Comparison of ENCODE assay signal across 8 cellular contexts in genomic region chrX:78024349-78025108, GRCh38. TPM values are rescaled to one million over a fixed set of nuclear protein-coding genes. Genes with fewer than 3 reads are reported as not detected.
A peak's percentile ranks its signal among the peaks of the same experiment; 100 is the strongest.
DNase-seq lines count a peak whose midpoint lies in the region; ATAC-seq and TF ChIP-seq lines count a peak whose summit lies in the region.

No MANE protein-coding gene starts in this region.

- H3K4me1 Mint-ChIP-seq in activated T-cell treated with anti-CD3 and anti-CD28 coated beads, Interleukin-2, amount 50 U/mL, for 24 hours (ENCODE audit: low read depth): peaks cover 3% of the 10 kb centered on the region

- H3K4me3 ChIP-seq in AG09309 (ENCODE audit: control insufficient read depth, low read depth, low read length): no peak overlapping the region
- no peak overlapping the region for H3K4me3 ChIP-seq in GM06990 (replicated peaks; ENCODE audit: low read depth, low read length)
- no peak overlapping the region for H3K4me3 ChIP-seq in kidney epithelial cell (ENCODE audit: low read depth, low read length)

- peak; percentile 64 for TF ChIP-seq CTCF in AG09309 (IDR thresholded peaks at IDR 0.05; ENCODE audit: control insufficient read depth, insufficient read depth, low read depth, low read length, missing control alignments)
- peak; percentile 64 for TF ChIP-seq CTCF in GM06990 (IDR thresholded peaks at IDR 0.05; ENCODE audit: insufficient read depth, low read length, poor library complexity, severe bottlenecking)
- TF ChIP-seq CTCF in kidney epithelial cell (IDR thresholded peaks at IDR 0.05; ENCODE audit: insufficient read depth, low read length, poor library complexity, severe bottlenecking): peak; percentile 45

- ATAC-seq in HG02970 (IDR thresholded peaks at IDR 0.05; ENCODE audit: low FRiP score, unreplicated experiment): no peak

- H3K27me3 ChIP-seq in GM06990 (replicated peaks; ENCODE audit: control insufficient read depth, insufficient read depth, low read length): no peaks in the 10 kb centered on the region
- H3K27me3 ChIP-seq in kidney epithelial cell (ENCODE audit: control insufficient read depth, insufficient read depth, low read length): no peaks in the 10 kb centered on the region

- H3K9me3 Mint-ChIP-seq in activated T-cell treated with anti-CD3 and anti-CD28 coated beads, Interleukin-2, amount 50 U/mL, for 24 hours: no peaks in the 10 kb centered on the region

- no peak overlapping the region for H3K4me3 Mint-ChIP-seq in activated T-cell treated with anti-CD3 and anti-CD28 coated beads, Interleukin-2, amount 50 U/mL, for 24 hours

- DNase-seq in AG09309 (ENCODE audit: low read depth): no peak
- DNase-seq in GM06990 (ENCODE audit: extremely low read depth, insufficient read length): no peak
- peak; percentile 46 for DNase-seq in M059J (ENCODE audit: low read depth)
- DNase-seq in activated T-cell treated with anti-CD3 and anti-CD28 coated beads, Interleukin-2, amount 50 U/mL, for 24 hours: peak; percentile 43
- no peak for DNase-seq in kidney epithelial cell (ENCODE audit: low read depth)
- DNase-seq in ecto neural progenitor cell (ENCODE audit: low spot score): no peak
- no peak for DNase-seq in NK-92 (lab: John Stamatoyannopoulos, UW; ENCODE audit: unreplicated experiment)

- peaks cover 40% of the 10 kb centered on the region for H3K27me3 Mint-ChIP-seq in activated T-cell treated with anti-CD3 and anti-CD28 coated beads, Interleukin-2, amount 50 U/mL, for 24 hours

- H3K27ac Mint-ChIP-seq in activated T-cell treated with anti-CD3 and anti-CD28 coated beads, Interleukin-2, amount 50 U/mL, for 24 hours: no peak overlapping the region

- H3K36me3 ChIP-seq in GM06990 (ENCODE audit: control insufficient read depth, insufficient read depth, low read length): no peaks in the 10 kb centered on the region
- no peaks in the 10 kb centered on the region for H3K36me3 ChIP-seq in kidney epithelial cell (ENCODE audit: control insufficient read depth, insufficient read depth, low read length)

- H3K36me3 Mint-ChIP-seq in activated T-cell treated with anti-CD3 and anti-CD28 coated beads, Interleukin-2, amount 50 U/mL, for 24 hours (ENCODE audit: low read depth): no peaks in the 10 kb centered on the region

RNA-seq across cellular contexts. Expression of gene PGAM4, which starts 55.1 kb away (rescaled TPM):
- not detected in 2 replicates for total RNA-seq in M059J (2014; rRNA removed; shearing (Covaris generic))
- total RNA-seq in kidney epithelial cell: not detected in 2 replicates

Comparison
In these comparisons a context has a peak if more than half of its experiments do, and no peak if none do; other contexts are left out.
1. DNase-seq: peak in M059J (single experiment) and activated T-cell treated with anti-CD3 and anti-CD28 coated beads, Interleukin-2, amount 50 U/mL, for 24 hours (single experiment); none in AG09309 (single experiment), GM06990 (single experiment), kidney epithelial cell (single experiment), ecto neural progenitor cell (single experiment) and NK-92 (single experiment).
2. Peak in every context shown above with its lines, with median percentiles within 50 percentile points of each other: CTCF ChIP-seq.